In the genomic region with DNA sequence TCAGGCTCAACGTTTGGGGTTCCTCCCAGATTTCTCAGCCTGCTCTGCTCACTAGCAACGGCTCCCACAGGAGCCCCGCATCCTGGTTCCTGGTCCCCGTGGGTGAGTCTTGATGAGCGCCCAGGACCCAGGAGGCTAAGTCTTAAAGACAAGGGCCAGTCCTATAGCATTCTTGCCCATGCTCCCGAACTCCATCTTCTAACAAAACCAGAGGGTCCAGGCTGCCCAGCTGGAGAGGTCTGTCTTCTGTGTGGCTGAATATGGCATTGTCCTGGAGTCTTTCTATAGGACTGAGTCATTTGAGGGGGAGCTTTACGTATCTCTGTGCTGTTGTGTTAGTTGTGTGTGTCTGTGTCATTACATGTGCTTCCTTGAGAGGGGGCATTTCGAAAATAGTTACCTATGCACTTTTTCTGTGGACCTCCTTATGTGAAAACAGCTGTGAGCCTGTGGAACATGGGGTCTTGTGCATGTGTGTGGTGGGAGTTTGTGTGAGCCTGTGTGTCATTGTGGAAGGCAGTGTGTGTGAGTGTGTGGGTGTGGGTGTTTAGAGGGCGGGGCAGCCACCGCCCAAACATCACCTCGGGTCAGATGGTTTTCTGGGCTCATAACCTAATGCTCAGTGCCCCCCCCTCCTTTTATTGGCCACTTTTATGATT, we compare ENCODE assay signal across 1 cellular context.
TF ChIP-seq lines count a peak whose summit lies in the region.

No MANE protein-coding gene starts in this region.

TF ChIP-seq in GM23338, 12 proteins besides CTCF, POLR2A, EP300 and RAD21:
- TF ChIP-seq EZH2phosphoT487 (IDR thresholded peaks at IDR 0.05; ENCODE audit: unreplicated experiment): peak; percentile 22
- no peak for TF ChIP-seq ZNF331 (CRISPR knock-in tag; IDR thresholded peaks at IDR 0.05; ENCODE audit: low read depth)
